In genomic region chr7:48213226-48213625, GRCh38 we compare ENCODE assay signal across 16 cellular contexts. TPM values are rescaled to one million over a fixed set of nuclear protein-coding genes. Genes with fewer than 3 reads are reported as not detected.
DNase-seq lines count a peak whose midpoint lies in the region; ATAC-seq and TF ChIP-seq lines count a peak whose summit lies in the region.
"Had no signal": no experiment of that assay in that cellular context is flagged by ENCODE, and none has a peak within 500 bp of the region (broad histone marks: within the 10 kb centered on the region; RNA-seq: fewer than 3 reads in every experiment).

No MANE protein-coding gene starts in this region.

- H3K9me3 Mint-ChIP-seq in MCF 10A (ENCODE audit: unreplicated experiment), result no peaks in the 10 kb centered on the region
- H3K9me3 Mint-ChIP-seq: HFFc6 had no signal

- no TSS peak for BruUV-seq in MCF 10A (replicated peaks; lab: Mats Ljungman, UMichigan)

- no peaks in the 10 kb centered on the region for H4K20me1 ChIP-seq in fibroblast of lung (ENCODE audit: control insufficient read depth, extremely low read depth, insufficient read depth, low read length)

- H3K27me3 ChIP-seq in breast epithelium (no peaks in the 10 kb centered on the region), adipocyte (replicated peaks; ENCODE audit: control insufficient read depth, insufficient read depth, low read length) (peaks cover 4% of the 10 kb centered on the region), fibroblast of lung (ENCODE audit: control insufficient read depth, insufficient read depth, low read length) (no peaks in the 10 kb centered on the region)

- no peak overlapping the region for H2AFZ ChIP-seq in fibroblast of lung (ENCODE audit: low read length)

- no peak overlapping the region for H3K9ac ChIP-seq in adipocyte (ENCODE audit: low read length)
- H3K9ac ChIP-seq in fibroblast of lung (ENCODE audit: insufficient read depth, low read length), result no peak overlapping the region

- CTCF ChIA-PET in MCF 10A (lab: Yijun Ruan, JAX), result interaction anchor here (0.7 kb wide), 1 partner anchor 31 kb away, joined by 3 read pairs; no protein-coding TSS in a partner anchor

- H3K9me3 ChIP-seq in breast epithelium (peaks cover 0 to 19% of the 10 kb centered on the region in 2 donors), adipocyte (ENCODE audit: control insufficient read depth, low read length) (peaks cover 8% of the 10 kb centered on the region), fibroblast of lung (ENCODE audit: control insufficient read depth, insufficient read depth, low read depth, low read length) (no peaks in the 10 kb centered on the region)
- H3K9me3 ChIP-seq: Caco-2, HAP-1 had no signal

- POLR2A ChIA-PET in MCF 10A (lab: Yijun Ruan, JAX), result no interaction called here

- no peak for ATAC-seq in GM21381 (IDR thresholded peaks at IDR 0.05; ENCODE audit: unreplicated experiment)
- no peak for ATAC-seq in GM21619 (IDR thresholded peaks at IDR 0.05; ENCODE audit: unreplicated experiment)
- ATAC-seq: CD8-positive, alpha-beta T cell; HepG2 had no signal

- H3K36me3 ChIP-seq in breast epithelium (no peaks in the 10 kb centered on the region), adipocyte (ENCODE audit: control insufficient read depth, insufficient read depth, low read length, severe bottlenecking) (no peaks in the 10 kb centered on the region), fibroblast of lung (ENCODE audit: control insufficient read depth, insufficient read depth, low read length) (no peaks in the 10 kb centered on the region)
- H3K36me3 ChIP-seq: HAP-1 had no signal

- no peaks in the 10 kb centered on the region for H3K36me3 Mint-ChIP-seq in MCF 10A (ENCODE audit: insufficient read depth, unreplicated experiment)
- H3K36me3 Mint-ChIP-seq: CD8-positive, alpha-beta T cell had no signal

- no peak overlapping the region for H3K27ac ChIP-seq in breast epithelium
- no peak overlapping the region for H3K27ac ChIP-seq in fibroblast of lung (ENCODE audit: insufficient read depth, low read length)
- H3K27ac ChIP-seq: 22Rv1 had no signal

- peak overlapping the region; percentile 35 for H3K4me2 ChIP-seq in fibroblast of lung (ENCODE audit: extremely low read depth, insufficient read depth, low read length)

- H3K27me3 Mint-ChIP-seq in MCF 10A (ENCODE audit: insufficient read depth, unreplicated experiment), result peaks cover 65% of the 10 kb centered on the region

- no peak overlapping the region for H3K4me3 Mint-ChIP-seq in MCF 10A (ENCODE audit: unreplicated experiment)
- H3K4me3 Mint-ChIP-seq: CD14-positive monocyte; CD8-positive, alpha-beta T cell; HFFc6 had no signal

- DNase-seq in MCF 10A (ENCODE audit: unreplicated experiment), result peak; percentile 20
- DNase-seq in breast epithelium (ENCODE audit: low spot score in 2 of 2), result no peak
- DNase-seq in adipocyte (ENCODE audit: low read depth), result peak; percentile 46
- no peak for DNase-seq in fibroblast of lung (ENCODE audit: low read depth in 2 of 2)
- no peak for DNase-seq in SIG-M5 (lab: John Stamatoyannopoulos, UW)
- no peak for DNase-seq in activated CD4-positive, alpha-beta T cell treated with anti-CD3 and anti-CD28 coated beads, Interleukin-2, amount 50 U/mL, for 4 hours
- DNase-seq: Caco-2; CD8-positive, alpha-beta T cell; DMS53; HFFc6 had no signal

- H3K4me1 ChIP-seq in breast epithelium (no peaks in the 10 kb centered on the region), adipocyte (ENCODE audit: control insufficient read depth, insufficient read depth, low read length) (no peaks in the 10 kb centered on the region), fibroblast of lung (ENCODE audit: control insufficient read depth, extremely low read depth, insufficient read depth, low read length) (no peaks in the 10 kb centered on the region)
- H3K4me1 ChIP-seq: HAP-1 had no signal

- H3K4me1 Mint-ChIP-seq in MCF 10A (ENCODE audit: insufficient read depth, unreplicated experiment), result no peaks in the 10 kb centered on the region
- H3K4me1 Mint-ChIP-seq: CD14-positive monocyte had no signal

- TF ChIP-seq POLR2A in breast epithelium (IDR thresholded peaks at IDR 0.05), result no peak

- TF ChIP-seq CTCF in MCF 10A (IDR thresholded peaks at IDR 0.05; ENCODE audit: unreplicated experiment) (no peak), breast epithelium (IDR thresholded peaks at IDR 0.05) (no peak), fibroblast of lung (conservative IDR thresholded peaks at IDR 0.05 in 1 of 2, IDR thresholded peaks at IDR 0.05 in 1 of 2; ENCODE audit: low read depth in 1 of 2, low read length in 2 of 2) (no peak)

- no peaks in the 10 kb centered on the region for H3K79me2 ChIP-seq in fibroblast of lung (ENCODE audit: control insufficient read depth, insufficient read depth, low read length)

- intact Hi-C loops in MCF 10A (cut with micrococcal nuclease), result no loop called here
- intact Hi-C loops in breast epithelium (cut with DNase I; ENCODE audit: low total_unique reads), result no loop called here

- H3K4me3 ChIP-seq in breast epithelium (no peak overlapping the region), adipocyte (ENCODE audit: low read length) (no peak overlapping the region), fibroblast of lung (replicated peaks in 1 of 4; ENCODE audit: control extremely low read depth in 1 of 4, insufficient read depth in 1 of 4, low read depth in 3 of 4, low read length in 4 of 4) (no peak overlapping the region)
- H3K4me3 ChIP-seq: HAP-1 had no signal

- no peak overlapping the region for H3K27ac Mint-ChIP-seq in MCF 10A (ENCODE audit: low read depth, unreplicated experiment)
- H3K27ac Mint-ChIP-seq: CD14-positive monocyte; CD8-positive, alpha-beta T cell; HFFc6 had no signal

RNA-seq across cellular contexts. Expression of gene ABCA13, which starts 42.0 kb away (rescaled TPM):
- total RNA-seq in MCF 10A (2022) (0.20 and 0.30 TPM in 2 replicates), breast epithelium (under 1 TPM; under 0.01 to 0.29 (median under 0.01) TPM), fibroblast of lung (0.26 and 10.9 TPM in 2 replicates)
- polyA plus RNA-seq in fibroblast of lung, result 0.08 and 0.11 TPM in 2 replicates
- polyA plus RNA-seq in fibroblast of lung (2012), result 0.08 and 0.15 TPM in 2 replicates
- polyA minus RNA-seq in fibroblast of lung (ENCODE audit: low replicate concordance), result 0.82 TPM in 1 of 2 replicates, not detected in the other
- total RNA-seq: CD8-positive, alpha-beta T cell; HepG2 had no signal

Comparison
In these comparisons a context has a peak if more than half of its experiments do, and no peak if none do; other contexts are left out.
1. DNase-seq: peak in MCF 10A (single experiment) and adipocyte (single experiment); none in breast epithelium (0 of 2), fibroblast of lung (0 of 2), SIG-M5 (single experiment) and activated CD4-positive, alpha-beta T cell treated with anti-CD3 and anti-CD28 coated beads, Interleukin-2, amount 50 U/mL, for 4 hours (0 of 2).